ENCODE assay signal across 23 cellular contexts in the genomic region with DNA sequence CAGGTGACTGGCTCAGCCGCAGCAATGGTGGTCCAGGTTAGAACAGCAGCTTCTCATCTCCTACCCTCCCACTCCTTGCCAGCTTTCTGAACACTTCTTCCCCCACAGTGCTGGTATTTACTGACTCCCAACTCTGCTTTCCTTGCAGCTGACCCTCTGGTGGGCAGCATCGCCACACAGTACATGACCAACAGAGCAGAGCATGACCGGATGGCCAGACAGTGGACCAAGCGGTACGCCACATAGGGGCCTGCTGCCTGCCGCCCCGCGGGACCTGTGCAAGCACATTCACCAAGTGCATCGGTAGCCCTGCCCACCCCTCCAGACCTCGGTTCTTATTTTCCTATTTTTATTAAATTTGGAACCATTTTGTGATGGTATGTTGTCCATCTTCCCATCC.
DNase-seq lines count a peak whose midpoint lies in the region; ATAC-seq and TF ChIP-seq lines count a peak whose summit lies in the region.
"Had no signal": no experiment of that assay in that cellular context is flagged by ENCODE, and none has a peak within 500 bp of the region (broad histone marks: within the 10 kb centered on the region; RNA-seq: fewer than 3 reads in every experiment).

No MANE protein-coding gene starts in this region.

- intact Hi-C loops in esophagus muscularis mucosa (cut with DNase I) (no loop called here), sciatic nerve (cut with DNase I) (no loop called here)
- intact Hi-C loops in CD4-positive, alpha-beta memory T cell (cut with micrococcal nuclease): no loop called here

- peak overlapping the region in 1 of 2 donors; percentile 24 for H3K27ac Mint-ChIP-seq in stimulated activated naive CD8-positive, alpha-beta T cell treated with anti-CD3 and anti-CD28 coated beads, Interleukin-15, amount 100 ng/mL, for 72 hours
- no peak overlapping the region for H3K27ac Mint-ChIP-seq in CD4-positive, alpha-beta memory T cell
- H3K27ac Mint-ChIP-seq: CD8-positive, alpha-beta memory T cell had no signal

- ATAC-seq in stimulated activated naive CD8-positive, alpha-beta T cell treated with anti-CD3 and anti-CD28 coated beads, Interleukin-15, amount 100 ng/mL, for 72 hours: peak; percentile 23
- ATAC-seq in stimulated activated naive CD8-positive, alpha-beta T cell treated with anti-CD3 and anti-CD28 coated beads, Interleukin-15, Interleukin-2, amounts not matched to agents 100 U/mL and 50 U/mL, for 24 hours: no peak
- ATAC-seq in sciatic nerve: peak; percentile 45
- ATAC-seq: PC-3 had no signal

- 94% methylated on average over 10 of the region's 10 CpGs for WGBS in esophagus muscularis mucosa

- no peaks in the 10 kb centered on the region for H3K27me3 ChIP-seq in esophagus muscularis mucosa
- H3K27me3 ChIP-seq in CD4-positive, alpha-beta memory T cell (ENCODE audit: insufficient read depth, low read length): no peaks in the 10 kb centered on the region

- no peak for TF ChIP-seq EP300 in esophagus muscularis mucosa (IDR thresholded peaks at IDR 0.05)

- no peaks in the 10 kb centered on the region for H3K9me3 ChIP-seq in esophagus muscularis mucosa
- H3K9me3 ChIP-seq in CD4-positive, alpha-beta memory T cell (ENCODE audit: control insufficient read depth in 1 of 2, low read length in 2 of 2): no peaks in the 10 kb centered on the region

- POLR2A ChIA-PET in CD4-positive, alpha-beta memory T cell (lab: Charles Lee; ENCODE audit: partially characterized antibody): no interaction called here

- no peak for DNase-seq in stimulated activated naive CD8-positive, alpha-beta T cell treated with anti-CD3 and anti-CD28 coated beads, Interleukin-15, amount 100 ng/mL, for 72 hours
- no peak for DNase-seq in stimulated activated naive CD8-positive, alpha-beta T cell treated with anti-CD3 and anti-CD28 coated beads, Interleukin-15, Interleukin-2, amounts not matched to agents 100 U/mL and 50 U/mL, for 24 hours
- peak; percentile 70 for DNase-seq in esophagus muscularis mucosa (ENCODE audit: extremely low spot score)
- DNase-seq in sciatic nerve (ENCODE audit: low spot score): no peak
- no peak for DNase-seq in NCI-H2171 treated with DMSO at 0.1 percent for 48 hours (lab: John Stamatoyannopoulos, UW)
- no peak for DNase-seq in CD1c-positive myeloid dendritic cell (ENCODE audit: extremely low spot score)
- DNase-seq in CD4-positive, alpha-beta memory T cell: no peak
- DNase-seq: C1 segment of cervical spinal cord; Calu3; CD8-positive, alpha-beta memory T cell; DMS153; DND-41; Karpas-422; NCI-H1092 treated with DMSO at 0.1 percent for 48 hours; NCI-H1436; NCI-H187; NCI-H2081 treated with DMSO at 0.1 percent for 48 hours; NCI-H2171; NCI-H446 treated with DMSO at 0.1 percent for 48 hours; NCI-H526; NK-92 treated with Interleukin-12 subunit alpha and Interleukin-12 subunit beta, amount 100 ng/mL, for 24 hours; PC-3; SW 1271 had no signal

- H3K4me1 ChIP-seq in esophagus muscularis mucosa: no peaks in the 10 kb centered on the region
- H3K4me1 ChIP-seq in CD4-positive, alpha-beta memory T cell (ENCODE audit: insufficient read depth, low read length): no peaks in the 10 kb centered on the region

- H3K4me3 ChIP-seq in esophagus muscularis mucosa: no peak overlapping the region
- no peak overlapping the region for H3K4me3 ChIP-seq in CD4-positive, alpha-beta memory T cell (ENCODE audit: low read length in 2 of 2)

- no peaks in the 10 kb centered on the region for H3K27me3 Mint-ChIP-seq in stimulated activated naive CD8-positive, alpha-beta T cell treated with anti-CD3 and anti-CD28 coated beads, Interleukin-15, amount 100 ng/mL, for 72 hours
- H3K27me3 Mint-ChIP-seq in CD4-positive, alpha-beta memory T cell: peaks cover 0 to 2% of the 10 kb centered on the region in 2 donors

- no peak for TF ChIP-seq CTCF in esophagus muscularis mucosa (IDR thresholded peaks at IDR 0.05)

- H3K36me3 ChIP-seq in esophagus muscularis mucosa: peaks cover 0 to 15% (median 0%) of the 10 kb centered on the region in 4 donors
- no peaks in the 10 kb centered on the region for H3K36me3 ChIP-seq in CD4-positive, alpha-beta memory T cell (ENCODE audit: insufficient read depth, low read length)

- H3K27ac ChIP-seq in esophagus muscularis mucosa (replicated peaks in 1 of 4): no peak overlapping the region
- no peak overlapping the region for H3K27ac ChIP-seq in CD4-positive, alpha-beta memory T cell (ENCODE audit: low read depth, low read length)

- H3K36me3 Mint-ChIP-seq in CD4-positive, alpha-beta memory T cell: no peaks in the 10 kb centered on the region
- H3K36me3 Mint-ChIP-seq: CD8-positive, alpha-beta memory T cell had no signal

- no peak for TF ChIP-seq POLR2A in esophagus muscularis mucosa (IDR thresholded peaks at IDR 0.05; ENCODE audit: low read depth)

- H3K4me3 Mint-ChIP-seq in stimulated activated naive CD8-positive, alpha-beta T cell treated with anti-CD3 and anti-CD28 coated beads, Interleukin-15, amount 100 ng/mL, for 72 hours: no peak overlapping the region
- no peak overlapping the region for H3K4me3 Mint-ChIP-seq in CD4-positive, alpha-beta memory T cell
- H3K4me3 Mint-ChIP-seq: CD8-positive, alpha-beta memory T cell had no signal

- no peaks in the 10 kb centered on the region for H3K4me1 Mint-ChIP-seq in stimulated activated naive CD8-positive, alpha-beta T cell treated with anti-CD3 and anti-CD28 coated beads, Interleukin-15, amount 100 ng/mL, for 72 hours
- no peaks in the 10 kb centered on the region for H3K4me1 Mint-ChIP-seq in CD4-positive, alpha-beta memory T cell
- H3K4me1 Mint-ChIP-seq: CD8-positive, alpha-beta memory T cell had no signal

- CTCF ChIA-PET in CD4-positive, alpha-beta memory T cell (lab: Charles Lee; ENCODE audit: partially characterized antibody): no interaction called here

- no peaks in the 10 kb centered on the region for H3K9me3 Mint-ChIP-seq in stimulated activated naive CD8-positive, alpha-beta T cell treated with anti-CD3 and anti-CD28 coated beads, Interleukin-15, amount 100 ng/mL, for 72 hours
- H3K9me3 Mint-ChIP-seq in CD4-positive, alpha-beta memory T cell: no peaks in the 10 kb centered on the region
